ENCODE assay signal across 11 cellular contexts in genomic region chr2:173874003-173874898, GRCh38.
DNase-seq lines count a peak whose midpoint lies in the region; ATAC-seq and TF ChIP-seq lines count a peak whose summit lies in the region.
"Had no signal": no experiment of that assay in that cellular context is flagged by ENCODE, and none has a peak within 500 bp of the region (broad histone marks: within the 10 kb centered on the region; RNA-seq: fewer than 3 reads in every experiment).

No MANE protein-coding gene starts in this region.

- H3K9me3 Mint-ChIP-seq in memory B cell: no peaks in the 10 kb centered on the region
- H3K9me3 Mint-ChIP-seq: activated T-helper 17 cell treated with anti-CD3 and anti-CD28 coated beads, Interleukin-2, amount 50 U/mL, for 72 hours had no signal

- intact Hi-C loops in testis (cut with DNase I; ENCODE audit: low total_unique reads): no loop called here

- no peaks in the 10 kb centered on the region for H3K36me3 ChIP-seq in testis (ENCODE audit: low read depth, missing control alignments)
- H3K36me3 ChIP-seq: esophagus muscularis mucosa had no signal

- peaks cover 28% of the 10 kb centered on the region for H3K4me1 Mint-ChIP-seq in memory B cell
- H3K4me1 Mint-ChIP-seq: activated T-helper 17 cell treated with anti-CD3 and anti-CD28 coated beads, Interleukin-2, amount 50 U/mL, for 72 hours had no signal

- H3K4me3 Mint-ChIP-seq in memory B cell: no peak overlapping the region
- H3K4me3 Mint-ChIP-seq: activated T-helper 17 cell treated with anti-CD3 and anti-CD28 coated beads, Interleukin-2, amount 50 U/mL, for 72 hours had no signal

- peaks cover 3% of the 10 kb centered on the region for H3K27me3 Mint-ChIP-seq in memory B cell

- H3K27ac ChIP-seq in testis: no peak overlapping the region
- H3K27ac ChIP-seq: esophagus muscularis mucosa had no signal

- no peak overlapping the region for H3K4me3 ChIP-seq in testis
- H3K4me3 ChIP-seq: esophagus muscularis mucosa had no signal

- no peaks in the 10 kb centered on the region for H3K36me3 Mint-ChIP-seq in memory B cell

- TF ChIP-seq CTCF in testis (IDR thresholded peaks at IDR 0.05): no peak

- H3K9me3 ChIP-seq in testis: no peaks in the 10 kb centered on the region
- H3K9me3 ChIP-seq: esophagus muscularis mucosa had no signal

- no peaks in the 10 kb centered on the region for H3K27me3 ChIP-seq in testis
- H3K27me3 ChIP-seq: esophagus muscularis mucosa had no signal

- no peaks in the 10 kb centered on the region for H3K4me1 ChIP-seq in testis
- H3K4me1 ChIP-seq: esophagus muscularis mucosa had no signal

- no peak for TF ChIP-seq POLR2A in testis (IDR thresholded peaks at IDR 0.05)

- no peak for DNase-seq in memory B cell (ENCODE audit: low spot score in 2 of 2)
- DNase-seq in cerebellar nuclear complex (lab: John Stamatoyannopoulos, UW): no peak
- no peak for DNase-seq in testis
- DNase-seq: NCI-H446 treated with DMSO at 0.1 percent for 48 hours had no signal

- H3K27ac Mint-ChIP-seq in memory B cell: peak overlapping the region; percentile 75
- H3K27ac Mint-ChIP-seq: activated T-helper 17 cell treated with anti-CD3 and anti-CD28 coated beads, Interleukin-2, amount 50 U/mL, for 72 hours had no signal

- WGBS in testis, 2 donors: 80 to 81% methylated on average over 12 to 13 of the region's 13 CpGs

- peak; percentile 10 for ATAC-seq in GM18858 (IDR thresholded peaks at IDR 0.05; ENCODE audit: unreplicated experiment)
- peak; percentile 33 for ATAC-seq in GM21528 (IDR thresholded peaks at IDR 0.05; ENCODE audit: low FRiP score, unreplicated experiment)
- peak; percentile 31 for ATAC-seq in HG03097 (IDR thresholded peaks at IDR 0.05; ENCODE audit: low FRiP score, unreplicated experiment)
- peak; percentile 4 for ATAC-seq in memory B cell (ENCODE audit: low read depth)
- no peak for ATAC-seq in GM18861 (IDR thresholded peaks at IDR 0.05; ENCODE audit: unreplicated experiment)
- ATAC-seq in HG03280 (IDR thresholded peaks at IDR 0.05; ENCODE audit: unreplicated experiment): no peak
- ATAC-seq: activated T-helper 17 cell treated with anti-CD3 and anti-CD28 coated beads, Interleukin-2, amount 50 U/mL, for 72 hours had no signal

Comparison
In these comparisons a context has a peak if more than half of its experiments do, and no peak if none do; other contexts are left out.
1. ATAC-seq: peak in GM18858 (single experiment), GM21528 (single experiment), HG03097 (single experiment) and memory B cell (single experiment); none in GM18861 (single experiment) and HG03280 (single experiment).